In genomic region chr19:10251792-10252694, GRCh38 we compare ENCODE assay signal across 8 cellular contexts. TPM values are rescaled to one million over a fixed set of nuclear protein-coding genes. Genes with fewer than 3 reads are reported as not detected.
DNase-seq lines count a peak whose midpoint lies in the region; TF ChIP-seq lines count a peak whose summit lies in the region.

MRPL4 (plus strand) TSS chr19:10252214; CDS start chr19:10252254, 40 bp downstream.

- H3K27ac ChIP-seq in effector memory CD4-positive, alpha-beta T cell (ENCODE audit: insufficient read depth, low read length, poor library complexity, severe bottlenecking), result peak within 1 kb of the TSS; percentile 75

- H3K36me3 ChIP-seq in effector memory CD4-positive, alpha-beta T cell (ENCODE audit: control insufficient read depth, insufficient read depth, low read length), result peaks cover 14% of the 10 kb centered on the region

- peaks cover 13% of the 10 kb centered on the region for H3K4me1 ChIP-seq in effector memory CD4-positive, alpha-beta T cell (ENCODE audit: control insufficient read depth, insufficient read depth, low read length, poor library complexity, severe bottlenecking)

- CTCF ChIA-PET in activated CD8-positive, alpha-beta memory T cell treated with anti-CD3 and anti-CD28 coated beads for 36 hours (lab: Charles Lee), result interaction anchor here (0.6 to 3.4 kb wide), 2 partner anchors 23 to 128 kb away, joined by 4 to 28 read pairs; partner anchors contain the start of gene TYK2

- DNase-seq in CMK (ENCODE audit: low read depth) (peak; percentile 97), GM20000 (ENCODE audit: low spot score) (peak; percentile 96), HT-29 (ENCODE audit: low spot score) (peak; percentile 94), NOMO-1 (lab: John Stamatoyannopoulos, UW; ENCODE audit: unreplicated experiment in 2 of 2) (peak; percentile 99), medulla oblongata (ENCODE audit: extremely low spot score) (peak; percentile 99)
- peak; percentile 91 to 96 (median 94) for DNase-seq in effector memory CD4-positive, alpha-beta T cell
- DNase-seq in stimulated activated CD8-positive, alpha-beta memory T cell treated with anti-CD3 and anti-CD28 coated beads, Interleukin-12 subunit alpha, Interleukin-12 subunit beta, amount 100 ng/mL, for 1 hour (ENCODE audit: low read depth), result peak; percentile 90

- no peaks in the 10 kb centered on the region for H3K9me3 ChIP-seq in effector memory CD4-positive, alpha-beta T cell (ENCODE audit: control insufficient read depth, low read length)

- peak within 1 kb of the TSS; percentile 100 for H3K4me3 ChIP-seq in effector memory CD4-positive, alpha-beta T cell (ENCODE audit: insufficient read depth, low read depth, low read length, poor library complexity, severe bottlenecking)

- TF ChIP-seq CTCF in GM20000 (IDR thresholded peaks at IDR 0.05; ENCODE audit: extremely low read depth, missing control alignments), result no peak

- POLR2A ChIA-PET in activated CD8-positive, alpha-beta memory T cell treated with anti-CD3 and anti-CD28 coated beads for 36 hours (lab: Charles Lee), result no interaction called here

- no peaks in the 10 kb centered on the region for H3K27me3 ChIP-seq in effector memory CD4-positive, alpha-beta T cell (replicated peaks; ENCODE audit: control insufficient read depth, insufficient read depth, low read length, poor library complexity, severe bottlenecking)

RNA-seq across cellular contexts. Expression of gene MRPL4, which starts in this region (rescaled TPM):
- 201 and 220 TPM in 2 replicates for total RNA-seq in HT-29 (2014; rRNA removed; shearing (Covaris generic))
- total RNA-seq in activated CD8-positive, alpha-beta memory T cell treated with anti-CD3 and anti-CD28 coated beads for 36 hours, result 100 to 1,000 TPM; 157 to 161 TPM

Comparison
In these comparisons a context has a peak if more than half of its experiments do, and no peak if none do; other contexts are left out.
1. Peak in every context shown above with its lines: DNase-seq, H3K4me3 ChIP-seq and H3K27ac ChIP-seq.